In genomic region chr1:32044246-32044645, GRCh38 we compare ENCODE assay signal across 1 cellular context.
TF ChIP-seq lines count a peak whose summit lies in the region.

No MANE protein-coding gene starts in this region.

TF ChIP-seq in K562, 482 proteins besides CTCF, POLR2A, EP300 and RAD21 (continued from another document):
- TF ChIP-seq NR1H2 (CRISPR knock-in tag; IDR thresholded peaks at IDR 0.05) (no peak), FOXP1 (CRISPR knock-in tag; IDR thresholded peaks at IDR 0.05) (no peak), XRCC5 (IDR thresholded peaks at IDR 0.05; ENCODE audit: low read depth, low read length) (no peak), ILF3 (IDR thresholded peaks at IDR 0.05; ENCODE audit: borderline replicate concordance) (peak; percentile 54; the same call in 1 of the 2 replicates), TAF7 (tag; IDR thresholded peaks at IDR 0.05) (no peak), POLR2AphosphoS5 (IDR thresholded peaks at IDR 0.05; ENCODE audit: control insufficient read depth, insufficient read depth, low read depth, low read length) (peak; percentile 66; the same call in 1 of the 2 replicates), POLR2B (IDR thresholded peaks at IDR 0.05; ENCODE audit: low read depth, partially characterized antibody) (peak; percentile 60)
